ENCODE assay signal across 14 cellular contexts in genomic region chr3:80556728-80557127, GRCh38.
"Had no signal": no experiment of that assay in that cellular context is flagged by ENCODE, and none has a peak within 500 bp of the region (broad histone marks: within the 10 kb centered on the region; RNA-seq: fewer than 3 reads in every experiment).

No MANE protein-coding gene starts in this region.

- DNase-seq: activated B cell treated with CpG ODN at 0.5 μM for 24 hours; activated CD4-positive, alpha-beta T cell treated with anti-CD3 and anti-CD28 coated beads for 48 hours; activated CD8-positive, alpha-beta T cell treated with anti-CD3 and anti-CD28 coated beads for 36 hours; activated gamma-delta T cell; activated T-cell treated with anti-CD3 and anti-CD28 coated beads, Interleukin-2, amount 50 U/mL, for 72 hours; body of pancreas; effector memory CD4-positive, alpha-beta T cell; head of caudate nucleus; psoas muscle; right lobe of liver; stimulated activated naive CD8-positive, alpha-beta T cell treated with anti-CD3 and anti-CD28 coated beads, Interleukin-15, Interleukin-2, amounts not matched to agents 100 U/mL and 50 U/mL, for 24 hours; transverse colon had no signal

- ATAC-seq: activated CD8-positive, alpha-beta T cell treated with anti-CD3 and anti-CD28 coated beads for 36 hours; activated naive CD4-positive, alpha-beta T cell treated with anti-CD3 and anti-CD28 coated beads, Interleukin-2, amount 50 U/mL, for 72 hours; activated T-cell treated with anti-CD3 and anti-CD28 coated beads, Interleukin-2, amount 50 U/mL, for 72 hours; body of pancreas; left lobe of liver; psoas muscle; right lobe of liver; stimulated activated naive CD8-positive, alpha-beta T cell treated with anti-CD3 and anti-CD28 coated beads, Interleukin-15, Interleukin-2, amounts not matched to agents 100 U/mL and 50 U/mL, for 24 hours had no signal
